Comparison of ENCODE assay signal across 1 cellular context in genomic region chr1:178752891-178753290, GRCh38.
TF ChIP-seq lines count a peak whose summit lies in the region.

No MANE protein-coding gene starts in this region.

TF ChIP-seq in SK-N-SH, 30 proteins besides CTCF, POLR2A, EP300 and RAD21 (continued from another document):
- TF ChIP-seq NFIC (IDR thresholded peaks at IDR 0.05; ENCODE audit: borderline replicate concordance), result no peak
- TF ChIP-seq, protein P1, sequence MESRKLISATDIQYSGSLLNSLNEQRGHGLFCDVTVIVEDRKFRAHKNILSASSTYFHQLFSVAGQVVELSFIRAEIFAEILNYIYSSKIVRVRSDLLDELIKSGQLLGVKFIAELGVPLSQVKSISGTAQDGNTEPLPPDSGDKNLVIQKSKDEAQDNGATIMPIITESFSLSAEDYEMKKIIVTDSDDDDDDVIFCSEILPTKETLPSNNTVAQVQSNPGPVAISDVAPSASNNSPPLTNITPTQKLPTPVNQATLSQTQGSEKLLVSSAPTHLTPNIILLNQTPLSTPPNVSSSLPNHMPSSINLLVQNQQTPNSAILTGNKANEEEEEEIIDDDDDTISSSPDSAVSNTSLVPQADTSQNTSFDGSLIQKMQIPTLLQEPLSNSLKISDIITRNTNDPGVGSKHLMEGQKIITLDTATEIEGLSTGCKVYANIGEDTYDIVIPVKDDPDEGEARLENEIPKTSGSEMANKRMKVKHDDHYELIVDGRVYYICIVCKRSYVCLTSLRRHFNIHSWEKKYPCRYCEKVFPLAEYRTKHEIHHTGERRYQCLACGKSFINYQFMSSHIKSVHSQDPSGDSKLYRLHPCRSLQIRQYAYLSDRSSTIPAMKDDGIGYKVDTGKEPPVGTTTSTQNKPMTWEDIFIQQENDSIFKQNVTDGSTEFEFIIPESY (IDR thresholded peaks at IDR 0.05; ENCODE audit: borderline replicate concordance, low read depth), result no peak
- TF ChIP-seq FOSL2 (IDR thresholded peaks at IDR 0.05; ENCODE audit: borderline replicate concordance, low read depth), result no peak
- TF ChIP-seq CHD2 (IDR thresholded peaks at IDR 0.05; ENCODE audit: low read length, partially characterized antibody), result no peak
- TF ChIP-seq ELF1 (IDR thresholded peaks at IDR 0.05), result no peak
- TF ChIP-seq SMC3 (IDR thresholded peaks at IDR 0.05; ENCODE audit: low read depth, low read length), result no peak
- no peak for TF ChIP-seq TEAD4 (IDR thresholded peaks at IDR 0.05; ENCODE audit: borderline replicate concordance, insufficient read depth)
- TF ChIP-seq NRF1 (IDR thresholded peaks at IDR 0.05; ENCODE audit: low read depth, low read length), result no peak
